Comparison of ENCODE assay signal across 28 cellular contexts in genomic region chr3:157398598-157398997, GRCh38.
"Had no signal": no experiment of that assay in that cellular context is flagged by ENCODE, and none has a peak within 500 bp of the region (broad histone marks: within the 10 kb centered on the region; RNA-seq: fewer than 3 reads in every experiment).

No MANE protein-coding gene starts in this region.

- FAIRE-seq: endometrium, endothelial cell of umbilical vein, frontal cortex had no signal

- H3K4me1 ChIP-seq: ascending aorta, breast epithelium, colonic mucosa had no signal

- ATAC-seq: activated CD4-positive, alpha-beta T cell treated with anti-CD3 and anti-CD28 coated beads for 36 hours; activated CD8-positive, alpha-beta T cell treated with anti-CD3 and anti-CD28 coated beads for 36 hours; activated naive CD4-positive, alpha-beta T cell treated with anti-CD3 and anti-CD28 coated beads, Interleukin-2, amount 50 U/mL, for 72 hours; activated T-cell treated with anti-CD3 and anti-CD28 coated beads, Interleukin-2, amount 50 U/mL, for 4 hours; activated T-helper 17 cell treated with anti-CD3 and anti-CD28 coated beads, Interleukin-2, amount 50 U/mL, for 72 hours; esophagus mucosa had no signal

- H3K4me3 ChIP-seq: ascending aorta, breast epithelium, cardiac muscle cell, colonic mucosa had no signal

- DNase-seq: activated CD4-positive, alpha-beta T cell treated with anti-CD3 and anti-CD28 coated beads for 36 hours; activated CD4-positive, alpha-beta T cell treated with anti-CD3 and anti-CD28 coated beads, Interleukin-2, amount 10 ng/mL, durations not matched to agents 24 days and 14 days; activated CD4-positive, CD25-positive, alpha-beta regulatory T cell; activated CD4-positive, CD25-positive, alpha-beta regulatory T cell treated with anti-CD3 and anti-CD28 coated beads, Interleukin-2, amount 50 U/mL, for 72 hours; activated CD8-positive, alpha-beta memory T cell treated with anti-CD3 and anti-CD28 coated beads for 24 hours; activated CD8-positive, alpha-beta T cell treated with anti-CD3 and anti-CD28 coated beads for 36 hours; activated effector memory CD4-positive, alpha-beta T cell treated with anti-CD3 and anti-CD28 coated beads, Interleukin-2, amount 50 U/mL, for 16 hours; activated naive CD4-positive, alpha-beta T cell; activated naive CD4-positive, alpha-beta T cell treated with anti-CD3 and anti-CD28 coated beads, Interleukin-2, amount 10 ng/mL, durations not matched to agents 7 days and 5 days; activated naive CD8-positive, alpha-beta T cell treated with anti-CD3 and anti-CD28 coated beads, Interleukin-2, amount 10 ng/mL, durations not matched to agents 7 days and 5 days; activated T-cell treated with anti-CD3 and anti-CD28 coated beads, Interleukin-2, amount 50 U/mL, for 4 hours; central memory CD4-positive, alpha-beta T cell; cerebellar nuclear complex; colonic mucosa; effector CD8-positive, alpha-beta T cell; foreskin fibroblast; head of caudate nucleus; T-helper 2 cell had no signal

- H3K27ac ChIP-seq: ascending aorta, breast epithelium, cardiac muscle cell, colonic mucosa, epithelial cell of prostate had no signal

- H3K9me3 ChIP-seq: ascending aorta, breast epithelium, colonic mucosa had no signal
